10 cellular contexts compared by ENCODE assay signal in the genomic region with DNA sequence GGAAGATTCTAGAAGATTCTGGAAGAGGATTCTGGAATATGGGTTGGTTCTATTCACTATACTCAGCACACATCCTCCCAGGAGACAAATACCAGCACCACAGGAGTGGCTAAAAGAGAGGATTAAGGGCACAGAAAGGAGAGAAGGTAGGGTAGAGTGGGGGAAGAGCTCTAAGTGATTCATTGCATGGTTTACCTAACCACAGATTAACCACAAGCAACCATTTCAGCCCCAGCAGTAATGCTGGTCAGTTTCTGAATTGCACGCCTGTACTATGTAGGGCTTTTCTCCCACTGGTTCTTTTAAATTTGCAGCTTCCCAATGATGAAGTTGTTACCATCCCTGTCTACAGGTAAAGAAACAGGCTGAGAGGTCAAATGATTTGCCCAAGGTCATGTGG.
DNase-seq lines count a peak whose midpoint lies in the region; ATAC-seq and TF ChIP-seq lines count a peak whose summit lies in the region.
"Had no signal": no experiment of that assay in that cellular context is flagged by ENCODE, and none has a peak within 500 bp of the region (broad histone marks: within the 10 kb centered on the region; RNA-seq: fewer than 3 reads in every experiment).

No MANE protein-coding gene starts in this region.

- no peak overlapping the region for H3K4me3 Mint-ChIP-seq in natural killer cell
- H3K4me3 Mint-ChIP-seq: dendritic cell treated with granulocyte-macrophage colony-stimulating factor and Interleukin-4, amounts not matched to agents 40 ng/mL and 50 ng/mL, for 4 days; type B pancreatic cell had no signal

- no peak overlapping the region for H3K27ac ChIP-seq in WERI-Rb-1

- H3K36me3 ChIP-seq in WERI-Rb-1, result no peaks in the 10 kb centered on the region

- no peaks in the 10 kb centered on the region for H3K27me3 ChIP-seq in WERI-Rb-1 (ENCODE audit: insufficient read depth, low read depth, severe bottlenecking)

- peaks cover 35 to 54% of the 10 kb centered on the region in 2 donors for H3K27me3 Mint-ChIP-seq in natural killer cell (ENCODE audit: low read depth in 2 of 2)

- H3K36me3 Mint-ChIP-seq in natural killer cell, result no peaks in the 10 kb centered on the region
- H3K36me3 Mint-ChIP-seq: type B pancreatic cell had no signal

- no peaks in the 10 kb centered on the region for H3K9me3 ChIP-seq in WERI-Rb-1 (ENCODE audit: severe bottlenecking)

- intact Hi-C loops in natural killer cell (cut with micrococcal nuclease), result no loop called here

- no peaks in the 10 kb centered on the region for H3K9me3 Mint-ChIP-seq in natural killer cell
- H3K9me3 Mint-ChIP-seq: dendritic cell treated with granulocyte-macrophage colony-stimulating factor and Interleukin-4, amounts not matched to agents 40 ng/mL and 50 ng/mL, for 4 days; type B pancreatic cell had no signal

- TF ChIP-seq CTCF in natural killer cell (IDR thresholded peaks at IDR 0.05), result no peak
- no peak for TF ChIP-seq CTCF in WERI-Rb-1 (IDR thresholded peaks at IDR 0.05; ENCODE audit: low read depth, low read length)

- peak; percentile 72 for ATAC-seq in GM18519 (IDR thresholded peaks at IDR 0.05; ENCODE audit: low FRiP score, unreplicated experiment)
- ATAC-seq in HG02852 (IDR thresholded peaks at IDR 0.05; ENCODE audit: unreplicated experiment), result peak; percentile 90
- ATAC-seq in natural killer cell, result peak in 2 of 3 donors; percentile 24 to 41
- no peak for ATAC-seq in GM21447 (IDR thresholded peaks at IDR 0.05; ENCODE audit: unreplicated experiment)

- DNase-seq in OCI-M1 (lab: John Stamatoyannopoulos, UW) (peak; percentile 35), natural killer cell (no peak), NCI-H526 treated with DMSO at 0.1 percent for 48 hours (lab: John Stamatoyannopoulos, UW) (no peak), WERI-Rb-1 (no peak), GM19238 (ENCODE audit: insufficient read length, low spot score) (no peak)

- H3K27ac Mint-ChIP-seq in natural killer cell, result no peak overlapping the region
- H3K27ac Mint-ChIP-seq: dendritic cell treated with granulocyte-macrophage colony-stimulating factor and Interleukin-4, amounts not matched to agents 40 ng/mL and 50 ng/mL, for 4 days; type B pancreatic cell had no signal

- H3K4me3 ChIP-seq in WERI-Rb-1 (ENCODE audit: low read depth, low read length), result no peak overlapping the region

- H3K4me1 Mint-ChIP-seq in natural killer cell, result peaks cover 7 to 12% of the 10 kb centered on the region in 2 donors
